1 cellular context compared by ENCODE assay signal in the genomic region with DNA sequence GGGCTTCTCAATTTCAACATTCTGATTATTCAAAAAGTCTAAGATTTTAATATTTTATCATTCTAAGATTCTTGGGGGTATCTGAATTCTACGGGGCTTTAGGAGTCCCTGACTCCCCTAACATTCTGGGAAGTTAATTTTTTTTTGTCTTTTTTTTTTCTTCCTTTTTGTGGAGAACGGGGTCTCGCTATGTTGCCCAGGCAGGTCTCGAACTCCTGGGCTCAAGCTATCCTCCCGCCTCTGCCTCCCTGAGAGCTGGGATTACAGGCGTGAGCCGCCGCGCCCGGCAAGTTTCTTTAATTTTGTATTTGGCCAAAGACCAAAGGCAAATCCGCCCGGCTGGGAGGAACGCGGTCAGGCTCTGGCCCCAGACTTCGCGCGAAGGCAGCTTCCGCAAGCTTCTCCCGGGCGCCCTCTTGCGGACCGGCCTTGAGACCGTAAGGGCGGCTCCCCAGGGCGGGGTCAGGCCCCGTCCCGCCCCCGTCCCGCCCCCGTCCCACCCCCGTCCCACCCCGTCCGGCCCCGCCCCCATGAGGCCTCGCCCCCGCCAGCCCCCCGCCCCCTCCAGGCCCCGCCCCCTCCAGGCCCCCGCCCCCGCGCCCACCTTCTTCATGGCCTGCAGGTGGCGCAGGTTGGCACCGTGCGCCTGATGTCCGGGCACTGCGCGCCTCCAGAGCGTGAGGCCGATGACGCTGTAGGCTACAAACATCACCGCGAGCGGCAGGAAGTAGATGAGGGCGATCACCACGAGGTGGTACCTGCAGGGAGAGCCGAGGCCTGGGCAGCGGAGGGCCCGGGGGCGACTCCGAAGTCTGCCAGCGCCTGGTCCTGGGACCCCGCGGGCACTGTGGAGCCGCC.
TF ChIP-seq lines count a peak whose summit lies in the region.

No MANE protein-coding gene starts in this region.

TF ChIP-seq in WTC11, 78 proteins besides CTCF, POLR2A, EP300 and RAD21 (continued from another document):
- TF ChIP-seq, protein P1, sequence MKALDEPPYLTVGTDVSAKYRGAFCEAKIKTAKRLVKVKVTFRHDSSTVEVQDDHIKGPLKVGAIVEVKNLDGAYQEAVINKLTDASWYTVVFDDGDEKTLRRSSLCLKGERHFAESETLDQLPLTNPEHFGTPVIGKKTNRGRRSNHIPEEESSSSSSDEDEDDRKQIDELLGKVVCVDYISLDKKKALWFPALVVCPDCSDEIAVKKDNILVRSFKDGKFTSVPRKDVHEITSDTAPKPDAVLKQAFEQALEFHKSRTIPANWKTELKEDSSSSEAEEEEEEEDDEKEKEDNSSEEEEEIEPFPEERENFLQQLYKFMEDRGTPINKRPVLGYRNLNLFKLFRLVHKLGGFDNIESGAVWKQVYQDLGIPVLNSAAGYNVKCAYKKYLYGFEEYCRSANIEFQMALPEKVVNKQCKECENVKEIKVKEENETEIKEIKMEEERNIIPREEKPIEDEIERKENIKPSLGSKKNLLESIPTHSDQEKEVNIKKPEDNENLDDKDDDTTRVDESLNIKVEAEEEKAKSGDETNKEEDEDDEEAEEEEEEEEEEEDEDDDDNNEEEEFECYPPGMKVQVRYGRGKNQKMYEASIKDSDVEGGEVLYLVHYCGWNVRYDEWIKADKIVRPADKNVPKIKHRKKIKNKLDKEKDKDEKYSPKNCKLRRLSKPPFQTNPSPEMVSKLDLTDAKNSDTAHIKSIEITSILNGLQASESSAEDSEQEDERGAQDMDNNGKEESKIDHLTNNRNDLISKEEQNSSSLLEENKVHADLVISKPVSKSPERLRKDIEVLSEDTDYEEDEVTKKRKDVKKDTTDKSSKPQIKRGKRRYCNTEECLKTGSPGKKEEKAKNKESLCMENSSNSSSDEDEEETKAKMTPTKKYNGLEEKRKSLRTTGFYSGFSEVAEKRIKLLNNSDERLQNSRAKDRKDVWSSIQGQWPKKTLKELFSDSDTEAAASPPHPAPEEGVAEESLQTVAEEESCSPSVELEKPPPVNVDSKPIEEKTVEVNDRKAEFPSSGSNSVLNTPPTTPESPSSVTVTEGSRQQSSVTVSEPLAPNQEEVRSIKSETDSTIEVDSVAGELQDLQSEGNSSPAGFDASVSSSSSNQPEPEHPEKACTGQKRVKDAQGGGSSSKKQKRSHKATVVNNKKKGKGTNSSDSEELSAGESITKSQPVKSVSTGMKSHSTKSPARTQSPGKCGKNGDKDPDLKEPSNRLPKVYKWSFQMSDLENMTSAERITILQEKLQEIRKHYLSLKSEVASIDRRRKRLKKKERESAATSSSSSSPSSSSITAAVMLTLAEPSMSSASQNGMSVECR (CRISPR knock-in tag; IDR thresholded peaks at IDR 0.05; ENCODE audit: borderline replicate concordance): peak; percentile 57; the same call in 1 of the 2 replicates
- TF ChIP-seq, protein P2, sequence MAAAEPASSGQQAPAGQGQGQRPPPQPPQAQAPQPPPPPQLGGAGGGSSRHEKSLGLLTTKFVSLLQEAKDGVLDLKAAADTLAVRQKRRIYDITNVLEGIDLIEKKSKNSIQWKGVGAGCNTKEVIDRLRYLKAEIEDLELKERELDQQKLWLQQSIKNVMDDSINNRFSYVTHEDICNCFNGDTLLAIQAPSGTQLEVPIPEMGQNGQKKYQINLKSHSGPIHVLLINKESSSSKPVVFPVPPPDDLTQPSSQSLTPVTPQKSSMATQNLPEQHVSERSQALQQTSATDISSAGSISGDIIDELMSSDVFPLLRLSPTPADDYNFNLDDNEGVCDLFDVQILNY (CRISPR knock-in tag; IDR thresholded peaks at IDR 0.05): peak; percentile 50; the same call in 1 of the 2 replicates
- TF ChIP-seq, protein P3, sequence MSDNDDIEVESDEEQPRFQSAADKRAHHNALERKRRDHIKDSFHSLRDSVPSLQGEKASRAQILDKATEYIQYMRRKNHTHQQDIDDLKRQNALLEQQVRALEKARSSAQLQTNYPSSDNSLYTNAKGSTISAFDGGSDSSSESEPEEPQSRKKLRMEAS (CRISPR knock-in tag; IDR thresholded peaks at IDR 0.05): peak; percentile 96
- peak; percentile 69 for TF ChIP-seq FOXK1 (CRISPR knock-in tag; IDR thresholded peaks at IDR 0.05)
- 0 out of 2 replicates have a peak, but pooled peaks have one; percentile 39 for TF ChIP-seq CREB1 (CRISPR knock-in tag; IDR thresholded peaks at IDR 0.05)
- no peak for TF ChIP-seq GRHL2 (CRISPR knock-in tag; IDR thresholded peaks at IDR 0.05; ENCODE audit: insufficient replicate concordance, severe bottlenecking)
- peak; percentile 60; the same call in 1 of the 2 replicates for TF ChIP-seq FOXP1 (CRISPR knock-in tag; IDR thresholded peaks at IDR 0.05; ENCODE audit: borderline replicate concordance)
- TF ChIP-seq ZNF121 (CRISPR knock-in tag; IDR thresholded peaks at IDR 0.05): peak; percentile 89
- no peak for TF ChIP-seq MXD4 (CRISPR knock-in tag; IDR thresholded peaks at IDR 0.05; ENCODE audit: borderline replicate concordance)
- no peak for TF ChIP-seq ZBTB43 (CRISPR knock-in tag; IDR thresholded peaks at IDR 0.05)
- TF ChIP-seq ATF3 (CRISPR knock-in tag; conservative IDR thresholded peaks at IDR 0.05): no peak
- no peak; the same call in 1 of the 2 replicates for TF ChIP-seq ZBTB21 (CRISPR knock-in tag; IDR thresholded peaks at IDR 0.05; ENCODE audit: borderline replicate concordance)
- no peak for TF ChIP-seq ESRRA (CRISPR knock-in tag; IDR thresholded peaks at IDR 0.05; ENCODE audit: borderline replicate concordance)
- 0 out of 2 replicates have a peak, but pooled peaks have one; percentile 49 for TF ChIP-seq SMAD3 (CRISPR knock-in tag; IDR thresholded peaks at IDR 0.05; ENCODE audit: borderline replicate concordance)
- TF ChIP-seq ZNF416 (CRISPR knock-in tag; IDR thresholded peaks at IDR 0.05): no peak
- TF ChIP-seq FOXJ3 (CRISPR knock-in tag; IDR thresholded peaks at IDR 0.05; ENCODE audit: borderline replicate concordance): no peak
- TF ChIP-seq TEAD1 (CRISPR knock-in tag; IDR thresholded peaks at IDR 0.05): peak; percentile 80; the same call in 1 of the 2 replicates
